ENCODE assay signal across 7 cellular contexts in genomic region chr11:64854157-64854533, GRCh38. TPM values are rescaled to one million over a fixed set of nuclear protein-coding genes. Genes with fewer than 3 reads are reported as not detected.
DNase-seq lines count a peak whose midpoint lies in the region; TF ChIP-seq lines count a peak whose summit lies in the region.
"Had no signal": no experiment of that assay in that cellular context is flagged by ENCODE, and none has a peak within 500 bp of the region (broad histone marks: within the 10 kb centered on the region; RNA-seq: fewer than 3 reads in every experiment).

No MANE protein-coding gene starts in this region.

- peak overlapping the region; percentile 57 for H3K4me3 ChIP-seq in adipocyte (ENCODE audit: low read length)
- no peak overlapping the region for H3K4me3 ChIP-seq in osteoblast (ENCODE audit: insufficient read depth, low read length)
- H3K4me3 ChIP-seq: dorsolateral prefrontal cortex had no signal

- H3K36me3 Mint-ChIP-seq in HFFc6 (ENCODE audit: low read depth): peaks cover 23% of the 10 kb centered on the region

- H3K27me3 ChIP-seq in adipocyte (replicated peaks; ENCODE audit: control insufficient read depth, insufficient read depth, low read length) (no peaks in the 10 kb centered on the region), osteoblast (ENCODE audit: insufficient read depth, low read length) (no peaks in the 10 kb centered on the region)
- H3K27me3 ChIP-seq: dorsolateral prefrontal cortex had no signal

- H3K36me3 ChIP-seq in adipocyte (ENCODE audit: control insufficient read depth, insufficient read depth, low read length, severe bottlenecking): peaks cover 28% of the 10 kb centered on the region
- H3K36me3 ChIP-seq in osteoblast (ENCODE audit: insufficient read depth, low read length): peaks cover 42% of the 10 kb centered on the region

- DNase-seq in HFFc6 (no peak), adipocyte (ENCODE audit: low read depth) (no peak), osteoblast (ENCODE audit: insufficient read length, low spot score, missing footprints) (no peak), cerebellar cortex (ENCODE audit: low spot score) (no peak), NCI-H2081 (lab: John Stamatoyannopoulos, UW) (no peak)
- DNase-seq in stimulated activated CD4-positive, alpha-beta T cell treated with anti-CD3 and anti-CD28 coated beads, Interleukin-2, amount 100 ng/mL, for 48 hours: no peak

- H3K4me2 ChIP-seq in osteoblast (ENCODE audit: insufficient read depth, low read length): no peak overlapping the region

- peaks cover 20% of the 10 kb centered on the region for H4K20me1 ChIP-seq in osteoblast (ENCODE audit: insufficient read depth, low read length)

- no peak overlapping the region for H2AFZ ChIP-seq in osteoblast (ENCODE audit: low read length)

- no peaks in the 10 kb centered on the region for H3K9me3 ChIP-seq in adipocyte (ENCODE audit: control insufficient read depth, low read length)
- no peaks in the 10 kb centered on the region for H3K9me3 ChIP-seq in osteoblast (ENCODE audit: low read depth, low read length)

- peak overlapping the region; percentile 92 for H3K27ac Mint-ChIP-seq in HFFc6

- TF ChIP-seq CTCF in HFFc6 (IDR thresholded peaks at IDR 0.05) (no peak), osteoblast (IDR thresholded peaks at IDR 0.05; ENCODE audit: extremely low read depth, low read depth, low read length) (no peak)

- H3K9me3 Mint-ChIP-seq in HFFc6: no peaks in the 10 kb centered on the region

- H3K27me3 Mint-ChIP-seq in HFFc6 (ENCODE audit: insufficient read depth): peaks cover 11% of the 10 kb centered on the region

- H3K4me1 ChIP-seq in adipocyte (ENCODE audit: control insufficient read depth, insufficient read depth, low read length) (peaks cover 36% of the 10 kb centered on the region), osteoblast (ENCODE audit: insufficient read depth, low read length) (peaks cover 42% of the 10 kb centered on the region)

- peaks cover 57% of the 10 kb centered on the region for H3K4me1 Mint-ChIP-seq in HFFc6 (ENCODE audit: low read depth)

- H3K4me3 Mint-ChIP-seq in HFFc6: peak overlapping the region; percentile 62; the same call in 1 of the 2 replicates

- H3K79me2 ChIP-seq in osteoblast (ENCODE audit: insufficient read depth, low read length): peaks cover 56% of the 10 kb centered on the region

- peak overlapping the region; percentile 54 for H3K9ac ChIP-seq in adipocyte (ENCODE audit: low read length)

- peak overlapping the region; percentile 95 for H3K27ac ChIP-seq in osteoblast (ENCODE audit: low read depth, low read length)

RNA-seq across cellular contexts. Expression of gene CDC42BPG, which starts 9.7 kb away (rescaled TPM):
- under 1 TPM in 5 of 6 experiments, not detected in 1; 0.02 to 0.21 (median 0.05) TPM for total RNA-seq in HFFc6 (2021; fragmentation: NEBNext Ultra II Directional; extraction: Animal tissue kit (Norgen Biotek cat#: 25700))
- under 0.01 and 0.29 TPM in 2 replicates for total RNA-seq in osteoblast

RNA-seq across cellular contexts. Expression of gene EHD1, which starts 24.3 kb away (rescaled TPM):
- total RNA-seq in HFFc6 (2021; fragmentation: NEBNext Ultra II Directional; extraction: Animal tissue kit (Norgen Biotek cat#: 25700)): 100 to 1,000 TPM; 189 to 227 (median 197) TPM
- 51.3 and 51.4 TPM in 2 replicates for total RNA-seq in osteoblast

RNA-seq across cellular contexts. Expression of gene MEN1, which starts 43.8 kb away (rescaled TPM):
- total RNA-seq in HFFc6 (2021; fragmentation: NEBNext Ultra II Directional; extraction: Animal tissue kit (Norgen Biotek cat#: 25700)): 10 to 100 TPM; 23.9 to 35.5 (median 26.9) TPM
- 12.3 and 13.3 TPM in 2 replicates for total RNA-seq in osteoblast

RNA-seq across cellular contexts. Expression of gene MAP4K2, which starts 51.1 kb away (rescaled TPM):
- 10 to 100 TPM; 18.0 to 21.6 (median 20.9) TPM for total RNA-seq in HFFc6 (2021; fragmentation: NEBNext Ultra II Directional; extraction: Animal tissue kit (Norgen Biotek cat#: 25700))
- total RNA-seq in osteoblast: 6.2 and 9.8 TPM in 2 replicates
